ENCODE assay signal across 22 cellular contexts in genomic region chr5:148436029-148436428, GRCh38.
"Had no signal": no experiment of that assay in that cellular context is flagged by ENCODE, and none has a peak within 500 bp of the region (broad histone marks: within the 10 kb centered on the region; RNA-seq: fewer than 3 reads in every experiment).

No MANE protein-coding gene starts in this region.

- H3K27ac Mint-ChIP-seq: activated CD4-positive, alpha-beta T cell treated with anti-CD3 and anti-CD28 coated beads, Interleukin-2, amount 10 ng/mL, durations not matched to agents 24 days and 14 days; activated naive CD4-positive, alpha-beta T cell treated with anti-CD3 and anti-CD28 coated beads, Interleukin-2, amount 10 ng/mL, durations not matched to agents 7 days and 5 days; brain had no signal

- H3K4me3 ChIP-seq: ascending aorta, breast epithelium, cardiac muscle cell, colonic mucosa, esophagus squamous epithelium had no signal

- H3K4me1 Mint-ChIP-seq: activated naive CD4-positive, alpha-beta T cell treated with anti-CD3 and anti-CD28 coated beads, Interleukin-2, amount 10 ng/mL, durations not matched to agents 7 days and 5 days; brain had no signal

- DNase-seq: activated CD4-positive, alpha-beta memory T cell treated with anti-CD3 and anti-CD28 coated beads for 36 hours; activated CD4-positive, alpha-beta T cell treated with anti-CD3 and anti-CD28 coated beads for 36 hours; activated CD4-positive, alpha-beta T cell treated with anti-CD3 and anti-CD28 coated beads, Interleukin-2, amount 10 ng/mL, durations not matched to agents 24 days and 14 days; activated CD4-positive, CD25-positive, alpha-beta regulatory T cell; activated CD4-positive, CD25-positive, alpha-beta regulatory T cell treated with anti-CD3 and anti-CD28 coated beads, Interleukin-2, amount 50 U/mL, for 72 hours; activated CD8-positive, alpha-beta memory T cell treated with anti-CD3 and anti-CD28 coated beads for 24 hours; activated gamma-delta T cell; activated naive CD4-positive, alpha-beta T cell; activated naive CD4-positive, alpha-beta T cell treated with anti-CD3 and anti-CD28 coated beads, Interleukin-2, amount 10 ng/mL, durations not matched to agents 7 days and 5 days; activated T-cell treated with anti-CD3 and anti-CD28 coated beads, Interleukin-2, amount 50 U/mL, for 48 hours; central memory CD4-positive, alpha-beta T cell; cerebellar nuclear complex; colonic mucosa; effector CD8-positive, alpha-beta T cell; esophagus squamous epithelium; head of caudate nucleus; T-helper 2 cell had no signal

- H3K4me1 ChIP-seq: ascending aorta, breast epithelium, colonic mucosa, esophagus squamous epithelium had no signal

- H3K9me3 ChIP-seq: ascending aorta, breast epithelium, colonic mucosa, esophagus squamous epithelium had no signal

- H3K27me3 Mint-ChIP-seq: activated CD4-positive, alpha-beta memory T cell treated with anti-CD3 and anti-CD28 coated beads for 36 hours; activated CD4-positive, alpha-beta T cell treated with anti-CD3 and anti-CD28 coated beads for 36 hours; activated CD4-positive, alpha-beta T cell treated with anti-CD3 and anti-CD28 coated beads, Interleukin-2, amount 10 ng/mL, durations not matched to agents 24 days and 14 days; activated naive CD4-positive, alpha-beta T cell treated with anti-CD3 and anti-CD28 coated beads, Interleukin-2, amount 10 ng/mL, durations not matched to agents 7 days and 5 days; brain had no signal

- H3K4me3 Mint-ChIP-seq: activated CD4-positive, alpha-beta memory T cell treated with anti-CD3 and anti-CD28 coated beads for 36 hours; activated CD4-positive, alpha-beta T cell treated with anti-CD3 and anti-CD28 coated beads, Interleukin-2, amount 10 ng/mL, durations not matched to agents 24 days and 14 days; activated naive CD4-positive, alpha-beta T cell treated with anti-CD3 and anti-CD28 coated beads, Interleukin-2, amount 10 ng/mL, durations not matched to agents 7 days and 5 days; brain had no signal

- H3K9me3 Mint-ChIP-seq: activated CD4-positive, alpha-beta memory T cell treated with anti-CD3 and anti-CD28 coated beads for 36 hours; activated CD4-positive, alpha-beta T cell treated with anti-CD3 and anti-CD28 coated beads, Interleukin-2, amount 10 ng/mL, durations not matched to agents 24 days and 14 days; activated naive CD4-positive, alpha-beta T cell treated with anti-CD3 and anti-CD28 coated beads, Interleukin-2, amount 10 ng/mL, durations not matched to agents 7 days and 5 days; activated naive CD4-positive, alpha-beta T cell treated with anti-CD3 and anti-CD28 coated beads, Interleukin-2, amount 50 U/mL, for 72 hours; brain had no signal
